10 cellular contexts compared by ENCODE assay signal in the genomic region with DNA sequence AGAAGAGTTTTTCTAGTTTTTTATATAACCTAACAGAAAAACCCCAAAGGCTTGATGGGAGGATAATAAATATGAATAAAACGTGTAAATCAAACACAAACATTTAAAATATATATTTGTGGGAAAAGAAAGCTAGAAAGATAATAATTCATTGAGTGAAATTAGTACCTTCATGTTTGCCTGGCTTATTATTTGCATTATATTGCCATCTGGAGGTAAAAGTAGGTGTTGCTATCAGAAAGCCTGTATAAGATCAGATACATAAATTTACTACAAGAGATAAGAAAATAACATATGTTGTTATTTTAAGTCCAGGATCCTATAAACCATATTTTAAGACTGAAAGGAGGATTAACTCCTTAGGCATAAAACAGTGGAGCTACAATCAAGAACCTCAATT.
DNase-seq lines count a peak whose midpoint lies in the region; ATAC-seq and TF ChIP-seq lines count a peak whose summit lies in the region.
"Had no signal": no experiment of that assay in that cellular context is flagged by ENCODE, and none has a peak within 500 bp of the region (broad histone marks: within the 10 kb centered on the region; RNA-seq: fewer than 3 reads in every experiment).

No MANE protein-coding gene starts in this region.

- H3K27ac ChIP-seq in cardiac muscle cell (no peak overlapping the region), PC-3 (ENCODE audit: low read length) (no peak overlapping the region), fibroblast of lung (ENCODE audit: insufficient read depth, low read length) (no peak overlapping the region), suprapubic skin (no peak overlapping the region)
- H3K27ac ChIP-seq: left ventricle myocardium inferior had no signal

- no TSS peak for BruUV-seq in PC-3 (replicated peaks; lab: Mats Ljungman, UMichigan)

- H3K9me3 ChIP-seq in cardiac muscle cell (ENCODE audit: low read depth) (no peaks in the 10 kb centered on the region), PC-3 (ENCODE audit: low read length) (no peaks in the 10 kb centered on the region), fibroblast of lung (ENCODE audit: control insufficient read depth, insufficient read depth, low read depth, low read length) (no peaks in the 10 kb centered on the region), suprapubic skin (no peaks in the 10 kb centered on the region)
- H3K9me3 ChIP-seq: left ventricle myocardium inferior had no signal

- no peak overlapping the region for H2AFZ ChIP-seq in PC-3 (ENCODE audit: low read length)
- H2AFZ ChIP-seq in fibroblast of lung (ENCODE audit: low read length) = no peak overlapping the region

- H3K27me3 ChIP-seq in cardiac muscle cell = no peaks in the 10 kb centered on the region
- H3K27me3 ChIP-seq in PC-3 (ENCODE audit: low read length) = no peaks in the 10 kb centered on the region
- H3K27me3 ChIP-seq in fibroblast of lung (ENCODE audit: control insufficient read depth, insufficient read depth, low read length) = no peaks in the 10 kb centered on the region
- H3K27me3 ChIP-seq in suprapubic skin = no peaks in the 10 kb centered on the region

- H3K4me3 Mint-ChIP-seq in natural killer cell = no peak overlapping the region

- H4K20me1 ChIP-seq in PC-3 (ENCODE audit: low read length) (no peaks in the 10 kb centered on the region), fibroblast of lung (ENCODE audit: control insufficient read depth, extremely low read depth, insufficient read depth, low read length) (no peaks in the 10 kb centered on the region)

- DNase-seq in cardiac muscle cell (ENCODE audit: low read depth in 1 of 2, low spot score in 1 of 2) (peak in 1 of 2 donors; percentile 28), left cardiac atrium (no peak), PC-3 (peak; percentile 49), fibroblast of lung (ENCODE audit: low read depth in 2 of 2) (peak; percentile 9 to 42), NCI-H1105 treated with DMSO at 0.1 percent for 48 hours (lab: John Stamatoyannopoulos, UW) (no peak), natural killer cell (no peak), suprapubic skin (ENCODE audit: low spot score in 2 of 2) (no peak)
- DNase-seq in stimulated activated CD4-positive, alpha-beta T cell treated with anti-CD3 and anti-CD28 coated beads, Interleukin-1b, Interleukin-23, amount 100 ng/mL, for 48 hours = no peak
- DNase-seq: activated naive CD4-positive, alpha-beta T cell; left ventricle myocardium inferior had no signal

- CTCF ChIA-PET in PC-3 (lab: Charles Lee) = interaction anchor here (0.8 kb wide), 1 partner anchor 483 kb away, joined by 3 read pairs; no protein-coding TSS in a partner anchor

- TF ChIP-seq CTCF in cardiac muscle cell (IDR thresholded peaks at IDR 0.05; ENCODE audit: low read depth, low read length) (peak; percentile 43), PC-3 (conservative IDR thresholded peaks at IDR 0.05; ENCODE audit: low read depth, low read length) (peak; percentile 69), fibroblast of lung (conservative IDR thresholded peaks at IDR 0.05 in 1 of 2, IDR thresholded peaks at IDR 0.05 in 1 of 2; ENCODE audit: low read depth in 1 of 2, low read length in 2 of 2) (peak in 1 of 2 donors; percentile 55), natural killer cell (IDR thresholded peaks at IDR 0.05) (no peak), suprapubic skin (IDR thresholded peaks at IDR 0.05) (no peak)

- H3K4me1 ChIP-seq in cardiac muscle cell (ENCODE audit: low read depth) (no peaks in the 10 kb centered on the region), PC-3 (ENCODE audit: insufficient read depth, low read length) (no peaks in the 10 kb centered on the region), fibroblast of lung (ENCODE audit: control insufficient read depth, extremely low read depth, insufficient read depth, low read length) (no peaks in the 10 kb centered on the region), suprapubic skin (no peaks in the 10 kb centered on the region)
- H3K4me1 ChIP-seq: left ventricle myocardium inferior had no signal

- no peaks in the 10 kb centered on the region for H3K9me2 ChIP-seq in PC-3 (replicated peaks; ENCODE audit: low read length)

- H3K9me3 Mint-ChIP-seq in natural killer cell = peaks cover 0 to 2% of the 10 kb centered on the region in 2 donors

- H3F3A ChIP-seq in PC-3 (ENCODE audit: low read length, unreplicated experiment) = no peaks in the 10 kb centered on the region

- no peak overlapping the region for H3K4me2 ChIP-seq in PC-3 (ENCODE audit: low read length)
- no peak overlapping the region for H3K4me2 ChIP-seq in fibroblast of lung (ENCODE audit: extremely low read depth, insufficient read depth, low read length)

- 9% methylated on average over 1 of the region's 1 CpG for WGBS in suprapubic skin

- POLR2A ChIA-PET in PC-3 (lab: Charles Lee; ENCODE audit: unreplicated experiment) = no interaction called here

- H3K4me3 ChIP-seq in cardiac muscle cell (no peak overlapping the region), PC-3 (ENCODE audit: low read length) (no peak overlapping the region), fibroblast of lung (replicated peaks in 1 of 4; ENCODE audit: control extremely low read depth in 1 of 4, insufficient read depth in 1 of 4, low read depth in 3 of 4, low read length in 4 of 4) (no peak overlapping the region), suprapubic skin (no peak overlapping the region)
- H3K4me3 ChIP-seq: left ventricle myocardium inferior had no signal

- H3K4me1 Mint-ChIP-seq in natural killer cell = no peaks in the 10 kb centered on the region

- H3K79me2 ChIP-seq in PC-3 (ENCODE audit: low read length) (no peaks in the 10 kb centered on the region), fibroblast of lung (ENCODE audit: control insufficient read depth, insufficient read depth, low read length) (no peaks in the 10 kb centered on the region)

- H3K36me3 Mint-ChIP-seq in natural killer cell = no peaks in the 10 kb centered on the region

- H3K27me3 Mint-ChIP-seq in natural killer cell (ENCODE audit: low read depth in 2 of 2) = no peaks in the 10 kb centered on the region

- no peak for TF ChIP-seq EP300 in suprapubic skin (IDR thresholded peaks at IDR 0.05)

- H3K27ac Mint-ChIP-seq in natural killer cell = no peak overlapping the region

- ATAC-seq in left cardiac atrium (no peak), PC-3 (no peak), natural killer cell (no peak)

- H3K36me3 ChIP-seq in cardiac muscle cell (no peaks in the 10 kb centered on the region), PC-3 (ENCODE audit: low read depth, low read length) (no peaks in the 10 kb centered on the region), fibroblast of lung (ENCODE audit: control insufficient read depth, insufficient read depth, low read length) (no peaks in the 10 kb centered on the region), suprapubic skin (no peaks in the 10 kb centered on the region)
- H3K36me3 ChIP-seq: left ventricle myocardium inferior had no signal

- intact Hi-C loops in left cardiac atrium (cut with DNase I) = no loop called here
- intact Hi-C loops in PC-3 (cut with micrococcal nuclease) = loop anchor here (1.0 to 10.0 kb wide), 2 partner anchors 29 to 773 kb away; no protein-coding TSS in a partner anchor
- intact Hi-C loops in natural killer cell (cut with micrococcal nuclease) = no loop called here

- H3K9ac ChIP-seq in PC-3 (ENCODE audit: low read length) (no peak overlapping the region), fibroblast of lung (ENCODE audit: insufficient read depth, low read length) (no peak overlapping the region)

- no peak for TF ChIP-seq POLR2A in suprapubic skin (IDR thresholded peaks at IDR 0.05)

Comparison
In these comparisons a context has a peak if more than half of its experiments do, and no peak if none do; other contexts are left out.
1. DNase-seq: peak in PC-3 (single experiment) and fibroblast of lung (2 of 2); none in left cardiac atrium (single experiment), stimulated activated CD4-positive, alpha-beta T cell treated with anti-CD3 and anti-CD28 coated beads, Interleukin-1b, Interleukin-23, amount 100 ng/mL, for 48 hours (single experiment), NCI-H1105 treated with DMSO at 0.1 percent for 48 hours (single experiment), natural killer cell (single experiment) and suprapubic skin (0 of 2).
2. CTCF ChIP-seq: peak in cardiac muscle cell (single experiment) and PC-3 (single experiment); none in natural killer cell (single experiment) and suprapubic skin (0 of 2).